8 cellular contexts compared by ENCODE assay signal in the genomic region with DNA sequence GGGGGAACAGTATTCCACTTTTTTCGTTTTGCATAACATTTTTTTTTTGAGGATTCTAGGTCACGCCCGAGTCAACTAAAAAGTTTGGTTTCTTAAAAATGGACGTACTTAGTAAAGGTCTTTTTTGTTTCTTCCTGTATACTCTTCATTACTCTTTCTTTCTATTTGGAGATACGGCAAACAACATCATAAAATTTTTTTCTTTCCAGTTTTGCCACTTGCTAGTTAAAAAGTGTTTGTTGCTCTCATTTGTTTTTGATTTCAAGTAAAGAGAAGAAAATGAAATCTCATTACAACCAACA. TPM values are rescaled to one million over a fixed set of nuclear protein-coding genes. Genes with fewer than 3 reads are reported as not detected.
DNase-seq lines count a peak whose midpoint lies in the region; ATAC-seq and TF ChIP-seq lines count a peak whose summit lies in the region.

No MANE protein-coding gene starts in this region.

- in situ Hi-C loops in G401 (cut with HindIII; ENCODE audit: low sequenced_read_pairs), result no loop called here

- CTCF ChIA-PET in Calu3 (lab: Charles Lee) (interaction anchor here (0.6 to 2.8 kb wide), 2 partner anchors 8 to 222 kb away, joined by 5 to 14 read pairs; no protein-coding TSS in a partner anchor), PC-9 (lab: Charles Lee) (interaction anchor here (1.2 kb wide), 1 partner anchor 15 kb away, joined by 4 read pairs; no protein-coding TSS in a partner anchor)

- 0 out of 2 replicates have a peak, but pooled peaks cover 6% of the 10 kb centered on the region for H3K36me3 ChIP-seq in PC-9 (ENCODE audit: low read depth)
- no peaks in the 10 kb centered on the region for H3K36me3 ChIP-seq in osteoblast (ENCODE audit: insufficient read depth, low read length)

- H3K27ac ChIP-seq in PC-9 (peak overlapping the region; percentile 94), osteoblast (ENCODE audit: low read depth, low read length) (peak overlapping the region; percentile 99)

- no peaks in the 10 kb centered on the region for H3K27me3 Mint-ChIP-seq in Calu3 (ENCODE audit: unreplicated experiment)

- peak overlapping the region; percentile 91 for H3K4me3 Mint-ChIP-seq in Calu3 (ENCODE audit: low read depth, unreplicated experiment)

- intact Hi-C loops in Calu3 (cut with micrococcal nuclease; ENCODE audit: unreplicated experiment), result loop anchor here (5.0 kb wide), 1 partner anchor 215 kb away; a partner anchor contains a TSS
- intact Hi-C loops in PC-9 (cut with micrococcal nuclease; ENCODE audit: unreplicated experiment), result loop anchor here (2.0 to 10.0 kb wide), 3 partner anchors 141 to 713 kb away; a partner anchor contains a TSS

- TF ChIP-seq CTCF in Calu3 (IDR thresholded peaks at IDR 0.05; ENCODE audit: unreplicated experiment) (no peak), PC-9 (conservative IDR thresholded peaks at IDR 0.05) (no peak), epithelial cell of esophagus (IDR thresholded peaks at IDR 0.05; ENCODE audit: insufficient read depth, low read depth, low read length, missing control alignments) (no peak), osteoblast (IDR thresholded peaks at IDR 0.05; ENCODE audit: extremely low read depth, low read depth, low read length) (no peak)

- H3K4me1 ChIP-seq in PC-9 (replicated peaks; ENCODE audit: insufficient read depth) (peaks cover 33% of the 10 kb centered on the region), osteoblast (ENCODE audit: insufficient read depth, low read length) (peaks cover 23% of the 10 kb centered on the region)

- peaks cover 13% of the 10 kb centered on the region; the same call in 1 of the 2 replicates for H3F3A ChIP-seq in PC-9 (ENCODE audit: insufficient read depth, low read depth)

- POLR2A ChIA-PET in PC-9 (lab: Charles Lee; ENCODE audit: unreplicated experiment), result interaction anchor here (0.5 to 0.7 kb wide), 3 partner anchors 116 to 384 kb away, joined by 4 to 10 read pairs (median 6); a partner anchor contains a TSS

- H2AFZ ChIP-seq in PC-9 (peak overlapping the region; percentile 90; the same call in 1 of the 2 replicates), osteoblast (ENCODE audit: low read length) (peak overlapping the region; percentile 59)

- peak overlapping the region; percentile 97 for H3K27ac Mint-ChIP-seq in Calu3 (ENCODE audit: unreplicated experiment)

- ATAC-seq in HG02759 (IDR thresholded peaks at IDR 0.05; ENCODE audit: unreplicated experiment), result no peak

- H4K20me1 ChIP-seq in PC-9 (ENCODE audit: insufficient read depth), result no peaks in the 10 kb centered on the region
- H4K20me1 ChIP-seq in osteoblast (ENCODE audit: insufficient read depth, low read length), result peaks cover 35% of the 10 kb centered on the region

- peaks cover 88% of the 10 kb centered on the region for H3K79me2 ChIP-seq in PC-9 (ENCODE audit: low read depth)
- H3K79me2 ChIP-seq in osteoblast (ENCODE audit: insufficient read depth, low read length), result peaks cover 93% of the 10 kb centered on the region

- H3K9me2 ChIP-seq in PC-9 (ENCODE audit: insufficient read depth), result no peaks in the 10 kb centered on the region

- H3K4me3 ChIP-seq in PC-9, result peak overlapping the region; percentile 82
- H3K4me3 ChIP-seq in epithelial cell of esophagus (ENCODE audit: low read length), result peak overlapping the region; percentile 80
- H3K4me3 ChIP-seq in osteoblast (ENCODE audit: insufficient read depth, low read length), result peak overlapping the region; percentile 95

- DNase-seq in Calu3 (no peak), PC-9 (no peak), epithelial cell of esophagus (ENCODE audit: low read depth) (no peak), osteoblast (ENCODE audit: insufficient read length, low spot score, missing footprints) (no peak), G401 (ENCODE audit: low spot score) (no peak), NCI-H748 (lab: John Stamatoyannopoulos, UW; ENCODE audit: unreplicated experiment) (no peak), NCI-H1930 (lab: John Stamatoyannopoulos, UW) (no peak)

- H3K9me3 Mint-ChIP-seq in Calu3 (ENCODE audit: low read depth, unreplicated experiment), result no peaks in the 10 kb centered on the region

- H3K4me1 Mint-ChIP-seq in Calu3 (ENCODE audit: low read depth, unreplicated experiment), result peaks cover 25% of the 10 kb centered on the region

- peaks cover 50% of the 10 kb centered on the region for H3K36me3 Mint-ChIP-seq in Calu3 (ENCODE audit: insufficient read depth, unreplicated experiment)

- H3K9me3 ChIP-seq in PC-9 (ENCODE audit: insufficient read depth, low read depth) (no peaks in the 10 kb centered on the region), osteoblast (ENCODE audit: low read depth, low read length) (no peaks in the 10 kb centered on the region)

- H3K27me3 ChIP-seq in PC-9 (ENCODE audit: insufficient read depth, low read depth) (no peaks in the 10 kb centered on the region), osteoblast (ENCODE audit: insufficient read depth, low read length) (no peaks in the 10 kb centered on the region)

- peak overlapping the region; percentile 91 for H3K4me2 ChIP-seq in PC-9
- peak overlapping the region; percentile 97 for H3K4me2 ChIP-seq in osteoblast (ENCODE audit: insufficient read depth, low read length)

- no TSS peak for BruUV-seq in Calu3 (replicated peaks; lab: Mats Ljungman, UMichigan)
- BruUV-seq in PC-9 (replicated peaks; lab: Mats Ljungman, UMichigan), result no TSS peak

RNA-seq across cellular contexts. Expression of a gene that starts 0.8 kb away (rescaled TPM):
- total RNA-seq in Calu3 (2022) (124 and 126 TPM in 2 replicates), PC-9 (2021) (68.4 and 78.7 TPM in 2 replicates), osteoblast (34.7 and 54.8 TPM in 2 replicates)
- 67.2 and 72.8 TPM in 2 replicates for total RNA-seq in G401 (2014; rRNA removed; shearing (Covaris generic))

RNA-seq across cellular contexts. Expression of a gene that starts 1.2 kb away (rescaled TPM):
- total RNA-seq in Calu3 (2022) (64.0 and 69.1 TPM in 2 replicates), PC-9 (2021) (51.8 and 77.4 TPM in 2 replicates), osteoblast (91.6 and 102 TPM in 2 replicates)
- total RNA-seq in G401 (2014; rRNA removed; shearing (Covaris generic)), result 41.8 and 56.2 TPM in 2 replicates

RNA-seq across cellular contexts. Expression of a gene that starts 23.7 kb away (rescaled TPM):
- total RNA-seq in Calu3 (2022), result 0.31 and 0.91 TPM in 2 replicates
- 0.28 and 0.46 TPM in 2 replicates for total RNA-seq in PC-9 (2021)
- 0.29 and 0.36 TPM in 2 replicates for total RNA-seq in osteoblast
- total RNA-seq in G401 (2014; rRNA removed; shearing (Covaris generic)), result not detected in 2 replicates
